ENCODE assay signal across 8 cellular contexts in the genomic region with DNA sequence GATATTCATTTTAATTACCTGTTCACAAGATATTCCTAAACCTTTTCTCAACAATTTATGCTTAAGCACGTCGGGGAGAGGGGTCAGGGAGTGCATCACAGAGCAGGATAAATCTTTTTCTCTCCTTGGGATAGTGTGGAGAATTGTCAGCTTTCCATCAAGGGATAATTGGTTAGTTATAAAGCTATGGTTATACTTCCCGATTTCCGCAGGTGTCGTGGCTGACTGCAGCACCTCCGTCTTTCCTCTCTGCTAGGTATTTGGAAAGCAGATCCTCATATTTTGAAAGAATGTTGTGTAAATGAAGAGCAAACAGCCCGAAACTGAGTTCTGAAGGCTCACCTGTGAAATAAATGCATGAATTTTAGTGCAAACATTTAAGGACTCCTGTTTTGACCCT. TPM values are rescaled to one million over a fixed set of nuclear protein-coding genes. Genes with fewer than 3 reads are reported as not detected.
DNase-seq lines count a peak whose midpoint lies in the region; ATAC-seq, FAIRE-seq and TF ChIP-seq lines count a peak whose summit lies in the region.

No MANE protein-coding gene starts in this region.

- CTCF ChIA-PET in Panc1 (lab: Charles Lee): no interaction called here

- peak overlapping the region; percentile 94 for H2AFZ ChIP-seq in DND-41 (ENCODE audit: low read depth, low read length)

- peaks cover 17% of the 10 kb centered on the region for H3K4me1 ChIP-seq in DND-41 (ENCODE audit: insufficient read depth, low read length)
- peaks cover 4% of the 10 kb centered on the region; the same call in 1 of the 2 replicates for H3K4me1 ChIP-seq in Panc1 (ENCODE audit: control insufficient read depth, insufficient read depth, low read length)
- no peaks in the 10 kb centered on the region for H3K4me1 ChIP-seq in esophagus (ENCODE audit: control insufficient read depth in 2 of 2, insufficient read depth in 2 of 2, low read length in 1 of 2)
- H3K4me1 ChIP-seq in pancreas: no peaks in the 10 kb centered on the region

- no peaks in the 10 kb centered on the region for H4K20me1 ChIP-seq in DND-41 (ENCODE audit: insufficient read depth, low read length)

- POLR2A ChIA-PET in Panc1 (lab: Charles Lee): interaction anchor here (0.6 to 0.7 kb wide), 2 partner anchors 11 to 553 kb away, joined by 3 read pairs; no protein-coding TSS in a partner anchor

- H3K4me3 ChIP-seq in DND-41 (ENCODE audit: low read depth in 1 of 2, low read length in 2 of 2): peak overlapping the region; percentile 52 to 75
- peak overlapping the region; percentile 85 to 87 for H3K4me3 ChIP-seq in Panc1 (ENCODE audit: low read depth in 2 of 2, low read length in 2 of 2)
- peak overlapping the region; percentile 73 to 98 for H3K4me3 ChIP-seq in esophagus (ENCODE audit: low read depth in 1 of 2, low read length in 2 of 2)
- peak overlapping the region; percentile 39 to 77 (median 44) for H3K4me3 ChIP-seq in pancreas

- intact Hi-C loops in Panc1 (cut with micrococcal nuclease; ENCODE audit: unreplicated experiment) (loop anchor here (10.0 kb wide), 1 partner anchor 160 kb away; no protein-coding TSS in a partner anchor), pancreas (cut with DNase I) (no loop called here)

- WGBS in esophagus, 2 donors: 20 to 26% methylated on average over 7 of the region's 7 CpGs
- 3 to 5% methylated on average over 7 of the region's 7 CpGs for WGBS in pancreas, 2 donors

- no peak for FAIRE-seq in pancreas (lab: Jason Lieb, UNC)

- H3K79me2 ChIP-seq in DND-41 (ENCODE audit: insufficient read depth, low read length): no peaks in the 10 kb centered on the region

- peak overlapping the region; percentile 53 for H3K9ac ChIP-seq in DND-41 (ENCODE audit: low read depth, low read length)

- BruUV-seq in Panc1 (replicated peaks; lab: Mats Ljungman, UMichigan): TSS peak; percentile 81

- no peak for DNase-seq in DND-41
- no peak for DNase-seq in Panc1 (ENCODE audit: low read depth, low spot score)
- DNase-seq in pancreas: no peak
- no peak for DNase-seq in stimulated activated CD4-positive, alpha-beta T cell treated with anti-CD3 and anti-CD28 coated beads, Interleukin-4, amount 100 ng/mL, for 1 hour
- DNase-seq in medulla oblongata (ENCODE audit: extremely low spot score): no peak
- no peak for DNase-seq in COR-L47 (lab: John Stamatoyannopoulos, UW)

- no peak for ATAC-seq in DND-41 (ENCODE audit: insufficient read depth, low read depth)
- ATAC-seq in Panc1: no peak
- ATAC-seq in pancreas: peak in 3 of 4 donors; percentile 45 to 66 (median 49)
- ATAC-seq in HG02763 (IDR thresholded peaks at IDR 0.05; ENCODE audit: unreplicated experiment): no peak

- H3K36me3 ChIP-seq in DND-41 (ENCODE audit: insufficient read depth, low read length) (no peaks in the 10 kb centered on the region), Panc1 (ENCODE audit: control insufficient read depth, insufficient read depth, low read length) (no peaks in the 10 kb centered on the region), esophagus (ENCODE audit: control insufficient read depth in 2 of 2, insufficient read depth in 2 of 2, low read length in 1 of 2) (no peaks in the 10 kb centered on the region), pancreas (no peaks in the 10 kb centered on the region)

- H3K9me3 ChIP-seq in DND-41 (ENCODE audit: insufficient read depth, low read length, severe bottlenecking) (no peaks in the 10 kb centered on the region), Panc1 (ENCODE audit: control insufficient read depth, insufficient read depth, low read depth, low read length) (no peaks in the 10 kb centered on the region), esophagus (ENCODE audit: control insufficient read depth in 2 of 2, insufficient read depth in 1 of 2, low read depth in 1 of 2, low read length in 1 of 2) (no peaks in the 10 kb centered on the region), pancreas (no peaks in the 10 kb centered on the region)

- H3K27me3 ChIP-seq in DND-41 (ENCODE audit: insufficient read depth, low read length, poor library complexity) (no peaks in the 10 kb centered on the region), Panc1 (ENCODE audit: control insufficient read depth, insufficient read depth, low read length) (no peaks in the 10 kb centered on the region), esophagus (ENCODE audit: control insufficient read depth in 1 of 2, insufficient read depth in 2 of 2, low read length in 2 of 2) (no peaks in the 10 kb centered on the region), pancreas (no peaks in the 10 kb centered on the region)

- H3K27ac ChIP-seq in DND-41 (ENCODE audit: low read length) (peak overlapping the region; percentile 25; the same call in 1 of the 2 replicates), Panc1 (ENCODE audit: low read length) (peak overlapping the region; percentile 89), esophagus (ENCODE audit: low read depth in 2 of 2, low read length in 1 of 2) (peak overlapping the region; percentile 22 to 87), pancreas (peak overlapping the region; percentile 58 to 93 (median 84))

- H3K4me2 ChIP-seq in DND-41 (ENCODE audit: insufficient read depth, low read length): peak overlapping the region; percentile 81

- in situ Hi-C loops in Panc1 (cut with HindIII; ENCODE audit: low pct_unique_long_range_greater_than_20kb, low sequenced_read_pairs): no loop called here

- TF ChIP-seq CTCF in DND-41 (IDR thresholded peaks at IDR 0.05; ENCODE audit: borderline replicate concordance, extremely low read depth, low read length, poor library complexity, severe bottlenecking) (no peak), Panc1 (IDR thresholded peaks at IDR 0.05) (no peak), pancreas (IDR thresholded peaks at IDR 0.05) (no peak)

RNA-seq across cellular contexts. Expression of gene DYNC2LI1, which starts 0.8 kb away (rescaled TPM):
- total RNA-seq in Panc1 (2021; ENCODE audit: unreplicated experiment) (8.5 TPM), pancreas (10 to 100 TPM in 1 of 6 donors, 1 to 10 TPM in 5; 3.8 to 12.0 (median 9.3) TPM)
- 5.4 TPM for polyA plus RNA-seq in Panc1 (2012; ENCODE audit: insufficient read length)
- polyA plus RNA-seq in esophagus (10 to 100 TPM in 1 of 2 donors, 1 to 10 TPM in 1; 7.9 to 10.4 TPM), pancreas (10 to 100 TPM in 1 of 2 donors, 1 to 10 TPM in 1; 8.9 to 22.7 TPM)

Comparison
In these comparisons a context has a peak if more than half of its experiments do, and no peak if none do; other contexts are left out.
1. ATAC-seq: peak in pancreas (3 of 4); none in DND-41 (single experiment), Panc1 (single experiment) and HG02763 (single experiment).
2. H3K27ac ChIP-seq: peak in every context shown above with its lines; median percentile 89 in Panc1; 84 in pancreas; 54 in esophagus; 25 in DND-41.
3. Peak in every context shown above with its lines, with median percentiles within 50 percentile points of each other: H3K4me3 ChIP-seq.